In genomic region chr4:79209822-79210635, GRCh38 we compare ENCODE assay signal across 11 cellular contexts.
DNase-seq lines count a peak whose midpoint lies in the region; ATAC-seq and TF ChIP-seq lines count a peak whose summit lies in the region.
"Had no signal": no experiment of that assay in that cellular context is flagged by ENCODE, and none has a peak within 500 bp of the region (broad histone marks: within the 10 kb centered on the region; RNA-seq: fewer than 3 reads in every experiment).

No MANE protein-coding gene starts in this region.

- CTCF ChIA-PET in activated CD4-positive, alpha-beta memory T cell treated with anti-CD3 and anti-CD28 coated beads for 36 hours (lab: Charles Lee), result no interaction called here
- CTCF ChIA-PET in naive thymus-derived CD4-positive, alpha-beta T cell (lab: Charles Lee), result no interaction called here

- no peak for ATAC-seq in stimulated activated naive CD8-positive, alpha-beta T cell treated with anti-CD3 and anti-CD28 coated beads, Interleukin-15, Interleukin-2, amounts not matched to agents 100 U/mL and 50 U/mL, for 24 hours
- no peak for ATAC-seq in naive thymus-derived CD4-positive, alpha-beta T cell
- no peak for ATAC-seq in HG03175 (IDR thresholded peaks at IDR 0.05; ENCODE audit: unreplicated experiment)

- no peak overlapping the region for H3K4me3 Mint-ChIP-seq in endothelial cell (ENCODE audit: unreplicated experiment)
- no peak overlapping the region for H3K4me3 Mint-ChIP-seq in activated CD4-positive, alpha-beta memory T cell treated with anti-CD3 and anti-CD28 coated beads for 36 hours
- no peak overlapping the region for H3K4me3 Mint-ChIP-seq in naive thymus-derived CD4-positive, alpha-beta T cell

- POLR2A ChIA-PET in activated CD4-positive, alpha-beta memory T cell treated with anti-CD3 and anti-CD28 coated beads for 36 hours (lab: Charles Lee), result interaction anchor here (0.6 kb wide), 1 partner anchor 534 kb away, joined by 3 read pairs; no protein-coding TSS in a partner anchor
- POLR2A ChIA-PET in naive thymus-derived CD4-positive, alpha-beta T cell (lab: Charles Lee), result no interaction called here

- H3K4me2 ChIP-seq in neuronal stem cell (ENCODE audit: insufficient read depth, low read length, poor library complexity, severe bottlenecking), result no peak overlapping the region

- no peak overlapping the region for H3K4me3 ChIP-seq in neuronal stem cell (ENCODE audit: low read length in 2 of 2)
- H3K4me3 ChIP-seq in naive thymus-derived CD4-positive, alpha-beta T cell (ENCODE audit: low read length), result no peak overlapping the region
- H3K4me3 ChIP-seq: prostate gland had no signal

- H3K36me3 ChIP-seq in neuronal stem cell (replicated peaks in 1 of 2; ENCODE audit: control insufficient read depth in 2 of 2, insufficient read depth in 2 of 2, low read length in 2 of 2), result no peaks in the 10 kb centered on the region
- no peaks in the 10 kb centered on the region for H3K36me3 ChIP-seq in naive thymus-derived CD4-positive, alpha-beta T cell (ENCODE audit: control insufficient read depth in 2 of 3, insufficient read depth in 3 of 3, low read length in 3 of 3)
- H3K36me3 ChIP-seq: prostate gland had no signal

- no peaks in the 10 kb centered on the region for H3K27me3 Mint-ChIP-seq in endothelial cell (ENCODE audit: unreplicated experiment)
- H3K27me3 Mint-ChIP-seq in activated CD4-positive, alpha-beta memory T cell treated with anti-CD3 and anti-CD28 coated beads for 36 hours, result no peaks in the 10 kb centered on the region
- H3K27me3 Mint-ChIP-seq in naive thymus-derived CD4-positive, alpha-beta T cell, result no peaks in the 10 kb centered on the region

- peaks cover 5% of the 10 kb centered on the region for H3K9me3 Mint-ChIP-seq in endothelial cell (ENCODE audit: unreplicated experiment)
- H3K9me3 Mint-ChIP-seq in activated CD4-positive, alpha-beta memory T cell treated with anti-CD3 and anti-CD28 coated beads for 36 hours, result no peaks in the 10 kb centered on the region
- H3K9me3 Mint-ChIP-seq in naive thymus-derived CD4-positive, alpha-beta T cell, result peaks cover 0 to 19% (median 4%) of the 10 kb centered on the region in 11 donors

- H2AFZ ChIP-seq in neuronal stem cell (ENCODE audit: low read length), result peak overlapping the region; percentile 33

- H3K27ac Mint-ChIP-seq in endothelial cell (ENCODE audit: unreplicated experiment), result peak overlapping the region; percentile 93
- H3K27ac Mint-ChIP-seq in activated CD4-positive, alpha-beta memory T cell treated with anti-CD3 and anti-CD28 coated beads for 36 hours, result no peak overlapping the region
- no peak overlapping the region for H3K27ac Mint-ChIP-seq in naive thymus-derived CD4-positive, alpha-beta T cell

- H3K79me1 ChIP-seq in neuronal stem cell (ENCODE audit: low read depth, low read length), result no peaks in the 10 kb centered on the region

- H3K27ac ChIP-seq in neuronal stem cell (replicated peaks; ENCODE audit: low read length), result no peak overlapping the region
- H3K27ac ChIP-seq in naive thymus-derived CD4-positive, alpha-beta T cell (ENCODE audit: low read depth, low read length), result no peak overlapping the region
- H3K27ac ChIP-seq: prostate gland had no signal

- H3K27me3 ChIP-seq in neuronal stem cell (ENCODE audit: control insufficient read depth in 3 of 3, insufficient read depth in 3 of 3, low read depth in 1 of 3, low read length in 3 of 3), result no peaks in the 10 kb centered on the region
- no peaks in the 10 kb centered on the region for H3K27me3 ChIP-seq in naive thymus-derived CD4-positive, alpha-beta T cell (ENCODE audit: control insufficient read depth in 2 of 2, insufficient read depth in 2 of 2, low read length in 2 of 2)

- no CpG with 5 or more reads among the region's 14 CpGs for WGBS in neuronal stem cell (ENCODE audit: extremely low coverage in 2 of 2, insufficient read length in 2 of 2, insufficient replicate concordance in 1 of 2), 2 donors

- H3K23ac ChIP-seq in neuronal stem cell (ENCODE audit: low read depth, low read length, poor library complexity), result no peak overlapping the region

- H3K36me3 Mint-ChIP-seq in endothelial cell (ENCODE audit: low read depth, unreplicated experiment), result peaks cover 3% of the 10 kb centered on the region
- H3K36me3 Mint-ChIP-seq in activated CD4-positive, alpha-beta memory T cell treated with anti-CD3 and anti-CD28 coated beads for 36 hours, result no peaks in the 10 kb centered on the region
- peaks cover 0 to 4% (median 0%) of the 10 kb centered on the region in 5 donors for H3K36me3 Mint-ChIP-seq in naive thymus-derived CD4-positive, alpha-beta T cell

- peaks cover 0 to 18% of the 10 kb centered on the region in 2 donors for H3K9me3 ChIP-seq in neuronal stem cell (replicated peaks in 1 of 2; ENCODE audit: control insufficient read depth in 2 of 2, insufficient read depth in 1 of 2, low read depth in 1 of 2, low read length in 2 of 2)
- H3K9me3 ChIP-seq in naive thymus-derived CD4-positive, alpha-beta T cell (ENCODE audit: control insufficient read depth in 2 of 3, low read length in 3 of 3), result no peaks in the 10 kb centered on the region
- H3K9me3 ChIP-seq: prostate gland had no signal

- no peak overlapping the region for H3K4ac ChIP-seq in neuronal stem cell (ENCODE audit: low read length)

- no peak overlapping the region for H3K14ac ChIP-seq in neuronal stem cell (ENCODE audit: low read length)

- H3K9ac ChIP-seq in neuronal stem cell (ENCODE audit: low read depth, low read length, poor library complexity), result no peak overlapping the region

- H2BK12ac ChIP-seq in neuronal stem cell (ENCODE audit: low read length), result no peak overlapping the region

- peaks cover 20% of the 10 kb centered on the region for H3K4me1 Mint-ChIP-seq in endothelial cell (ENCODE audit: unreplicated experiment)
- no peaks in the 10 kb centered on the region for H3K4me1 Mint-ChIP-seq in activated CD4-positive, alpha-beta memory T cell treated with anti-CD3 and anti-CD28 coated beads for 36 hours (ENCODE audit: low read depth)
- H3K4me1 Mint-ChIP-seq in naive thymus-derived CD4-positive, alpha-beta T cell, result peaks cover 0 to 4% (median 0%) of the 10 kb centered on the region in 7 donors

- H4K91ac ChIP-seq in neuronal stem cell (ENCODE audit: low read depth, low read length, poor library complexity), result no peak overlapping the region

- H2BK5ac ChIP-seq in neuronal stem cell (ENCODE audit: low read length), result no peak overlapping the region

- no peak for TF ChIP-seq CTCF in endothelial cell (IDR thresholded peaks at IDR 0.05; ENCODE audit: unreplicated experiment)

- no peak overlapping the region for H2BK120ac ChIP-seq in neuronal stem cell (ENCODE audit: low read depth, low read length)

- H2BK15ac ChIP-seq in neuronal stem cell (ENCODE audit: low read length), result no peak overlapping the region

- no peak overlapping the region for H4K8ac ChIP-seq in neuronal stem cell (ENCODE audit: low read depth, low read length)

- H3K4me1 ChIP-seq in neuronal stem cell (ENCODE audit: control insufficient read depth in 2 of 2, insufficient read depth in 1 of 2, low read depth in 1 of 2, low read length in 2 of 2), result peaks cover 0 to 2% of the 10 kb centered on the region in 2 donors
- no peaks in the 10 kb centered on the region for H3K4me1 ChIP-seq in naive thymus-derived CD4-positive, alpha-beta T cell (ENCODE audit: control insufficient read depth in 2 of 2, insufficient read depth in 2 of 2, low read length in 2 of 2)
- H3K4me1 ChIP-seq: prostate gland had no signal

- DNase-seq in ELR (ENCODE audit: low read depth) (peak; percentile 3), NCI-H2227 (lab: John Stamatoyannopoulos, UW; ENCODE audit: unreplicated experiment) (peak; percentile 21), endothelial cell (ENCODE audit: low spot score) (peak; percentile 32), neuronal stem cell (ENCODE audit: low spot score) (no peak)
- DNase-seq in activated CD4-positive, alpha-beta memory T cell treated with anti-CD3 and anti-CD28 coated beads for 36 hours, result no peak
- no peak for DNase-seq in stimulated activated naive CD8-positive, alpha-beta T cell treated with anti-CD3 and anti-CD28 coated beads, Interleukin-15, Interleukin-2, amounts not matched to agents 100 U/mL and 50 U/mL, for 24 hours
- DNase-seq in naive thymus-derived CD4-positive, alpha-beta T cell, result no peak
- DNase-seq: H7, NCI-H2029 had no signal

- H2AK5ac ChIP-seq in neuronal stem cell (ENCODE audit: low read depth, low read length), result no peak overlapping the region

- intact Hi-C loops in activated CD4-positive, alpha-beta memory T cell treated with anti-CD3 and anti-CD28 coated beads for 36 hours (cut with micrococcal nuclease), result no loop called here
- intact Hi-C loops in naive thymus-derived CD4-positive, alpha-beta T cell (cut with micrococcal nuclease), result no loop called here

- H3K18ac ChIP-seq in neuronal stem cell (ENCODE audit: low read length), result no peak overlapping the region

Comparison
In these comparisons a context has a peak if more than half of its experiments do, and no peak if none do; other contexts are left out.
1. DNase-seq: peak in ELR (single experiment), NCI-H2227 (single experiment) and endothelial cell (single experiment); none in neuronal stem cell (single experiment), activated CD4-positive, alpha-beta memory T cell treated with anti-CD3 and anti-CD28 coated beads for 36 hours (single experiment), stimulated activated naive CD8-positive, alpha-beta T cell treated with anti-CD3 and anti-CD28 coated beads, Interleukin-15, Interleukin-2, amounts not matched to agents 100 U/mL and 50 U/mL, for 24 hours (single experiment) and naive thymus-derived CD4-positive, alpha-beta T cell (0 of 9).